Comparison of ENCODE assay signal across 11 cellular contexts in the genomic region with DNA sequence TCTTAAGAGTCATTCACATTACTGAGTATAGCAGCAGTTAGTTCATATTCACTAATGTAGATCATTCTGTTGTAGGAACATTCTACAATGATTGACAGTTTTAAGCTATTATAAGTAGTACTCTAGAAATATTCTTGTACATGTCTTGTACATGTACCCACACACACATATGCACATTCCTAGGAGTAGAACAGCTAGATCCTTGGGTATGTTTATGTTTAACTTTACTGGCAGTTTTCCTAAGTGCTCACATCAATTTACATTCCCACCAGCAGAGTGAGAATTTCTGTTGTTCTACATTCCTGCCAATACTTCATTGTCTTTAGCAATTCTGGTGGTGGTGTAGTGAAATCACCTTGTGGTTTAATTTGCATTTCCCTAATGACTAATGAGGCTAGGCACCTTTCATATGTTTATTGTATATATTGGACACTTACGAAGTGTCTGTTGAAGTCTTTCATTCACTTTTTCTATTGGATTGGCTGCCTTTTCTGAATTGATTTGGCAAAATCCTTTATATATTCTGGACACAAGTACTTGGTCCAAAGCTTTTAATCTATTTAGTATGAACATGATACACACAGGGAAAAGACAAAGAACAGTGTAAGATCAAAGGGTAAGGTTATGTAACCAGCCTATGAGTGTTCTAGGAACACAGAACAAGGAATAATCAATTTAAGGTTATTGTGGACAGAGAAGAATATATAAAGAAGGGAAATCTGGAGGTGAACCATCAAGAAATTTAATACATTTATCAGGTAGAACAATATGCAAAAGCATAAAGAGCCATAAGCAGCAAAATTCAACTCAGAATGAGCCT.
DNase-seq lines count a peak whose midpoint lies in the region; ATAC-seq and TF ChIP-seq lines count a peak whose summit lies in the region.
"Had no signal": no experiment of that assay in that cellular context is flagged by ENCODE, and none has a peak within 500 bp of the region (broad histone marks: within the 10 kb centered on the region; RNA-seq: fewer than 3 reads in every experiment).

No MANE protein-coding gene starts in this region.

- H3K9me3 ChIP-seq in NT2/D1 (ENCODE audit: insufficient read depth, low read length) (no peaks in the 10 kb centered on the region), left lung (no peaks in the 10 kb centered on the region), esophagus squamous epithelium (no peaks in the 10 kb centered on the region), BE2C (no peaks in the 10 kb centered on the region)
- H3K9me3 ChIP-seq: ascending aorta had no signal

- no peaks in the 10 kb centered on the region for H3K36me3 ChIP-seq in NT2/D1 (ENCODE audit: insufficient read depth, insufficient read length, low read length)
- H3K36me3 ChIP-seq in left lung, result no peaks in the 10 kb centered on the region
- no peaks in the 10 kb centered on the region for H3K36me3 ChIP-seq in esophagus squamous epithelium
- H3K36me3 ChIP-seq in BE2C, result no peaks in the 10 kb centered on the region
- H3K36me3 ChIP-seq: ascending aorta had no signal

- H3K27me3 ChIP-seq in NT2/D1 (ENCODE audit: insufficient read depth, insufficient read length) (no peaks in the 10 kb centered on the region), left lung (no peaks in the 10 kb centered on the region), esophagus squamous epithelium (no peaks in the 10 kb centered on the region), BE2C (no peaks in the 10 kb centered on the region)
- H3K27me3 ChIP-seq: ascending aorta had no signal

- H3K4me3 ChIP-seq in NT2/D1 (ENCODE audit: insufficient read length, low read depth) (no peak overlapping the region), left lung (no peak overlapping the region), esophagus squamous epithelium (no peak overlapping the region), BE2C (ENCODE audit: low read depth, low read length) (no peak overlapping the region)
- H3K4me3 ChIP-seq: ascending aorta had no signal

- TF ChIP-seq POLR2A in esophagus squamous epithelium (IDR thresholded peaks at IDR 0.05), result no peak

- TF ChIP-seq CTCF in left lung (IDR thresholded peaks at IDR 0.05) (no peak), esophagus squamous epithelium (IDR thresholded peaks at IDR 0.05) (peak in 1 of 6 experiments; percentile 33), BE2C (IDR thresholded peaks at IDR 0.05; ENCODE audit: low read depth, low read length) (no peak)

- DNase-seq in NT2/D1 (ENCODE audit: low read depth, low spot score), result peak; percentile 28
- DNase-seq in left lung, result no peak
- DNase-seq in esophagus squamous epithelium (lab: John Stamatoyannopoulos, UW), result no peak
- no peak for DNase-seq in KG1 (lab: John Stamatoyannopoulos, UW)
- no peak for DNase-seq in BE2C
- DNase-seq in head of caudate nucleus, result no peak
- DNase-seq: naive B cell had no signal

- no peak overlapping the region for H3K27ac ChIP-seq in left lung
- H3K27ac ChIP-seq in esophagus squamous epithelium, result no peak overlapping the region
- H3K27ac ChIP-seq: ascending aorta had no signal

- H3K4me1 ChIP-seq in NT2/D1 (ENCODE audit: insufficient read depth, insufficient read length), result no peaks in the 10 kb centered on the region
- H3K4me1 ChIP-seq in left lung, result no peaks in the 10 kb centered on the region
- peaks cover 0 to 12% (median 0%) of the 10 kb centered on the region in 3 donors for H3K4me1 ChIP-seq in esophagus squamous epithelium
- H3K4me1 ChIP-seq in BE2C, result no peaks in the 10 kb centered on the region
- H3K4me1 ChIP-seq: ascending aorta had no signal

- intact Hi-C loops in left lung (cut with DNase I), result no loop called here
- intact Hi-C loops in esophagus squamous epithelium (cut with DNase I), result no loop called here
- intact Hi-C loops in head of caudate nucleus (cut with DNase I), result no loop called here

- H3K9ac ChIP-seq in NT2/D1 (ENCODE audit: insufficient read length, low read depth), result no peak overlapping the region

- ATAC-seq in GM18907 (IDR thresholded peaks at IDR 0.05; ENCODE audit: unreplicated experiment), result peak; percentile 87
- ATAC-seq in HG02571 (IDR thresholded peaks at IDR 0.05; ENCODE audit: unreplicated experiment), result peak; percentile 90
- ATAC-seq in left lung, result peak; percentile 64
- ATAC-seq: Panc1 had no signal

- 26 to 58% methylated on average over 1 of the region's 1 CpG for WGBS in esophagus squamous epithelium, 2 donors
